42 cellular contexts compared by ENCODE assay signal in the genomic region with DNA sequence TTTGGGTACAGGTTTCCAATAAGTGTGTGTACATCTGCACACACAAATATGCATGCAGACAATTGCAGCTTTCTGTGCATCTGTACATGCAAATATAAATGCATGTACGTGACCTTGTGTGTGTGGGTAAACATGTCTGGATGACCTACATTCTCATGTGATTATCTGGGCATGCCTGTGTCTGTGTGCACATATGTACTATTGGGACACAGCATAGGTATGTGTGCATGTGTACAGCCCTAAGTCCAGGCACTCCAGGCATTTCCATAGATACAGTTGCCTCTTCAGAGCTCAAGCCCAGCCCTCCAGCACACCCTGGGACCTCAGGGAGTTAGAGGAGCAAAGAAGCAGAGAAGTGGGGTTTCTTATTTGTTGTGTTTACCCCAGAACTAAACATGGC. TPM values are rescaled to one million over a fixed set of nuclear protein-coding genes. Genes with fewer than 3 reads are reported as not detected.
"Had no signal": no experiment of that assay in that cellular context is flagged by ENCODE, and none has a peak within 500 bp of the region (broad histone marks: within the 10 kb centered on the region; RNA-seq: fewer than 3 reads in every experiment).

No MANE protein-coding gene starts in this region.

- H3K36me3 ChIP-seq: adrenal gland, ascending aorta, brain microvascular endothelial cell, breast epithelium, cardiac muscle cell had no signal

- H3K27ac Mint-ChIP-seq: activated naive CD4-positive, alpha-beta T cell treated with anti-CD3 and anti-CD28 coated beads for 36 hours; activated naive CD4-positive, alpha-beta T cell treated with anti-CD3 and anti-CD28 coated beads, Interleukin-2, amount 10 ng/mL, durations not matched to agents 7 days and 5 days; activated naive CD4-positive, alpha-beta T cell treated with anti-CD3 and anti-CD28 coated beads, Interleukin-2, amount 50 U/mL, for 24 hours; activated naive CD4-positive, alpha-beta T cell treated with anti-CD3 and anti-CD28 coated beads, Interleukin-2, amount 50 U/mL, for 72 hours; activated naive CD8-positive, alpha-beta T cell; activated naive CD8-positive, alpha-beta T cell treated with anti-CD3 and anti-CD28 coated beads for 36 hours; activated naive CD8-positive, alpha-beta T cell treated with anti-CD3 and anti-CD28 coated beads, Interleukin-2, amount 10 ng/mL, durations not matched to agents 7 days and 5 days; activated naive CD8-positive, alpha-beta T cell treated with anti-CD3 and anti-CD28 coated beads, Interleukin-2, amount 50 U/mL, for 24 hours; activated T-cell treated with anti-CD3 and anti-CD28 coated beads, Interleukin-2, amount 50 U/mL, for 24 hours; activated T-cell treated with anti-CD3 and anti-CD28 coated beads, Interleukin-2, amount 50 U/mL, for 72 hours; activated T-helper 1 cell treated with anti-CD3 and anti-CD28 coated beads, Interleukin-12 subunit alpha, Interleukin-12 subunit beta, Interleukin-2, Interleukin-4 antibody, amounts not matched to agents 30 ng/mL and 10 ng/mL and 1 ng/mL, durations not matched to agents 14 hours and 24 hours and 36 hours; activated T-helper 17 cell treated with anti-CD3 and anti-CD28 coated beads, Interleukin-2, amount 50 U/mL, for 72 hours; activated T-helper 2 cell treated with anti-CD3 and anti-CD28 coated beads, Interferon-gamma antibody, Interleukin-2, Interleukin-4, amounts not matched to agents 10 μg/mL and 5 μg/mL and 100 μg/mL, durations not matched to agents 14 hours and 24 hours and 36 hours; brain had no signal

- H3K9me3 ChIP-seq: adrenal gland, ascending aorta, breast epithelium had no signal

- H3K9me3 Mint-ChIP-seq: activated naive CD4-positive, alpha-beta T cell treated with anti-CD3 and anti-CD28 coated beads for 36 hours; activated naive CD4-positive, alpha-beta T cell treated with anti-CD3 and anti-CD28 coated beads, Interleukin-2, amount 10 ng/mL, durations not matched to agents 7 days and 5 days; activated naive CD4-positive, alpha-beta T cell treated with anti-CD3 and anti-CD28 coated beads, Interleukin-2, amount 50 U/mL, for 24 hours; activated naive CD8-positive, alpha-beta T cell treated with anti-CD3 and anti-CD28 coated beads for 36 hours; activated naive CD8-positive, alpha-beta T cell treated with anti-CD3 and anti-CD28 coated beads, Interleukin-2, amount 10 ng/mL, durations not matched to agents 7 days and 5 days; activated naive CD8-positive, alpha-beta T cell treated with anti-CD3 and anti-CD28 coated beads, Interleukin-2, amount 50 U/mL, for 24 hours; activated T-cell treated with anti-CD3 and anti-CD28 coated beads, Interleukin-2, amount 50 U/mL, for 24 hours; activated T-cell treated with anti-CD3 and anti-CD28 coated beads, Interleukin-2, amount 50 U/mL, for 4 hours; activated T-helper 1 cell treated with anti-CD3 and anti-CD28 coated beads, Interleukin-12 subunit alpha, Interleukin-12 subunit beta, Interleukin-2, Interleukin-4 antibody, amounts not matched to agents 30 ng/mL and 10 ng/mL and 1 ng/mL, durations not matched to agents 14 hours and 24 hours and 36 hours; activated T-helper 17 cell treated with anti-CD3 and anti-CD28 coated beads, Interleukin-2, amount 50 U/mL, for 72 hours; activated T-helper 2 cell treated with anti-CD3 and anti-CD28 coated beads, Interferon-gamma antibody, Interleukin-2, Interleukin-4, amounts not matched to agents 10 μg/mL and 5 μg/mL and 100 μg/mL, durations not matched to agents 14 hours and 24 hours and 36 hours; brain had no signal

- H3K4me3 ChIP-seq: adrenal gland, ascending aorta, breast epithelium, cardiac muscle cell had no signal

- H3K4me1 Mint-ChIP-seq: activated naive CD4-positive, alpha-beta T cell treated with anti-CD3 and anti-CD28 coated beads, Interleukin-2, amount 10 ng/mL, durations not matched to agents 7 days and 5 days; activated naive CD4-positive, alpha-beta T cell treated with anti-CD3 and anti-CD28 coated beads, Interleukin-2, amount 50 U/mL, for 24 hours; activated naive CD8-positive, alpha-beta T cell treated with anti-CD3 and anti-CD28 coated beads for 36 hours; activated naive CD8-positive, alpha-beta T cell treated with anti-CD3 and anti-CD28 coated beads, Interleukin-2, amount 10 ng/mL, durations not matched to agents 7 days and 5 days; activated naive CD8-positive, alpha-beta T cell treated with anti-CD3 and anti-CD28 coated beads, Interleukin-2, amount 50 U/mL, for 24 hours; activated T-helper 17 cell treated with anti-CD3 and anti-CD28 coated beads, Interleukin-2, amount 50 U/mL, for 72 hours; brain; central memory CD8-positive, alpha-beta T cell had no signal

- H3K27me3 ChIP-seq: adrenal gland, ascending aorta, brain microvascular endothelial cell, breast epithelium, cardiac muscle cell had no signal

- H3K27ac ChIP-seq: adrenal gland, ascending aorta, brain microvascular endothelial cell, breast epithelium, cardiac muscle cell had no signal

- H3K4me3 Mint-ChIP-seq: activated naive CD4-positive, alpha-beta T cell treated with anti-CD3 and anti-CD28 coated beads for 36 hours; activated naive CD4-positive, alpha-beta T cell treated with anti-CD3 and anti-CD28 coated beads, Interleukin-2, amount 10 ng/mL, durations not matched to agents 7 days and 5 days; activated naive CD4-positive, alpha-beta T cell treated with anti-CD3 and anti-CD28 coated beads, Interleukin-2, amount 50 U/mL, for 24 hours; activated naive CD8-positive, alpha-beta T cell; activated naive CD8-positive, alpha-beta T cell treated with anti-CD3 and anti-CD28 coated beads for 36 hours; activated naive CD8-positive, alpha-beta T cell treated with anti-CD3 and anti-CD28 coated beads, Interleukin-2, amount 10 ng/mL, durations not matched to agents 7 days and 5 days; activated naive CD8-positive, alpha-beta T cell treated with anti-CD3 and anti-CD28 coated beads, Interleukin-2, amount 50 U/mL, for 24 hours; activated T-cell treated with anti-CD3 and anti-CD28 coated beads, Interleukin-2, amount 50 U/mL, for 24 hours; activated T-cell treated with anti-CD3 and anti-CD28 coated beads, Interleukin-2, amount 50 U/mL, for 4 hours; activated T-cell treated with anti-CD3 and anti-CD28 coated beads, Interleukin-2, amount 50 U/mL, for 72 hours; activated T-helper 1 cell treated with anti-CD3 and anti-CD28 coated beads, Interleukin-12 subunit alpha, Interleukin-12 subunit beta, Interleukin-2, Interleukin-4 antibody, amounts not matched to agents 30 ng/mL and 10 ng/mL and 1 ng/mL, durations not matched to agents 14 hours and 24 hours and 36 hours; activated T-helper 17 cell treated with anti-CD3 and anti-CD28 coated beads, Interleukin-2, amount 50 U/mL, for 72 hours; brain; central memory CD8-positive, alpha-beta T cell had no signal

- FAIRE-seq: astrocyte, bronchial epithelial cell had no signal

- ATAC-seq: activated naive CD4-positive, alpha-beta T cell treated with anti-CD3 and anti-CD28 coated beads, Interleukin-2, amount 50 U/mL, for 72 hours; activated naive CD8-positive, alpha-beta T cell treated with anti-CD3 and anti-CD28 coated beads, Interleukin-2, amount 50 U/mL, for 24 hours; activated T-cell treated with anti-CD3 and anti-CD28 coated beads, Interleukin-2, amount 50 U/mL, for 4 hours; activated T-cell treated with anti-CD3 and anti-CD28 coated beads, Interleukin-2, amount 50 U/mL, for 72 hours; activated T-helper 17 cell treated with anti-CD3 and anti-CD28 coated beads, Interleukin-2, amount 50 U/mL, for 72 hours had no signal

- DNase-seq: activated effector memory CD4-positive, alpha-beta T cell treated with anti-CD3 and anti-CD28 coated beads, Interleukin-2, amount 50 U/mL, for 16 hours; activated effector memory CD4-positive, alpha-beta T cell treated with Interleukin-2 at 50 U/mL for 16 hours; activated gamma-delta T cell; activated gamma-delta T cell treated with Interleukin-2 at 50 U/mL for 16 hours; activated naive CD4-positive, alpha-beta T cell; activated naive CD4-positive, alpha-beta T cell treated with anti-CD3 and anti-CD28 coated beads for 36 hours; activated naive CD4-positive, alpha-beta T cell treated with anti-CD3 and anti-CD28 coated beads, Interleukin-2, amount 10 ng/mL, durations not matched to agents 7 days and 5 days; activated naive CD4-positive, alpha-beta T cell treated with anti-CD3 and anti-CD28 coated beads, Interleukin-2, amount 50 U/mL, for 16 hours; activated naive CD4-positive, alpha-beta T cell treated with Interleukin-2 at 50 U/mL for 16 hours; activated naive CD8-positive, alpha-beta T cell treated with anti-CD3 and anti-CD28 coated beads for 36 hours; activated naive CD8-positive, alpha-beta T cell treated with anti-CD3 and anti-CD28 coated beads, Interleukin-2, amount 10 ng/mL, durations not matched to agents 7 days and 5 days; activated naive CD8-positive, alpha-beta T cell treated with anti-CD3 and anti-CD28 coated beads, Interleukin-2, amount 50 U/mL, for 24 hours; activated T-cell treated with anti-CD3 and anti-CD28 coated beads for 4 hours; activated T-cell treated with anti-CD3 and anti-CD28 coated beads, Interleukin-2, amount 50 U/mL, for 1 hour; activated T-cell treated with anti-CD3 and anti-CD28 coated beads, Interleukin-2, amount 50 U/mL, for 24 hours; activated T-cell treated with anti-CD3 and anti-CD28 coated beads, Interleukin-2, amount 50 U/mL, for 4 hours; activated T-cell treated with anti-CD3 and anti-CD28 coated beads, Interleukin-2, amount 50 U/mL, for 48 hours; activated T-cell treated with anti-CD3 and anti-CD28 coated beads, Interleukin-2, amount 50 U/mL, for 72 hours; adrenal gland; amniotic stem cell; amygdala; anterior cingulate cortex; aorta; brain microvascular endothelial cell; caudate nucleus; central memory CD4-positive, alpha-beta T cell; cerebellar nuclear complex had no signal

- H3K27me3 Mint-ChIP-seq: activated naive CD4-positive, alpha-beta T cell treated with anti-CD3 and anti-CD28 coated beads, Interleukin-2, amount 10 ng/mL, durations not matched to agents 7 days and 5 days; activated naive CD8-positive, alpha-beta T cell treated with anti-CD3 and anti-CD28 coated beads for 36 hours; activated naive CD8-positive, alpha-beta T cell treated with anti-CD3 and anti-CD28 coated beads, Interleukin-2, amount 10 ng/mL, durations not matched to agents 7 days and 5 days had no signal

- H3K36me3 Mint-ChIP-seq: activated naive CD4-positive, alpha-beta T cell treated with anti-CD3 and anti-CD28 coated beads, Interleukin-2, amount 10 ng/mL, durations not matched to agents 7 days and 5 days; activated naive CD4-positive, alpha-beta T cell treated with anti-CD3 and anti-CD28 coated beads, Interleukin-2, amount 50 U/mL, for 24 hours; activated naive CD4-positive, alpha-beta T cell treated with anti-CD3 and anti-CD28 coated beads, Interleukin-2, amount 50 U/mL, for 72 hours; activated naive CD8-positive, alpha-beta T cell; activated naive CD8-positive, alpha-beta T cell treated with anti-CD3 and anti-CD28 coated beads for 36 hours; activated naive CD8-positive, alpha-beta T cell treated with anti-CD3 and anti-CD28 coated beads, Interleukin-2, amount 10 ng/mL, durations not matched to agents 7 days and 5 days; brain had no signal

- H3K4me1 ChIP-seq: adrenal gland, ascending aorta, breast epithelium had no signal

RNA-seq across cellular contexts. Expression of a gene that starts 7.1 kb away (rescaled TPM):
- total RNA-seq: activated naive CD4-positive, alpha-beta T cell treated with anti-CD3 and anti-CD28 coated beads for 36 hours; activated naive CD4-positive, alpha-beta T cell treated with anti-CD3 and anti-CD28 coated beads, Interleukin-2, amount 50 U/mL, for 72 hours; activated naive CD8-positive, alpha-beta T cell treated with anti-CD3 and anti-CD28 coated beads for 36 hours; activated naive CD8-positive, alpha-beta T cell treated with anti-CD3 and anti-CD28 coated beads, Interleukin-2, amount 10 ng/mL, durations not matched to agents 7 days and 5 days; activated T-cell treated with anti-CD3 and anti-CD28 coated beads, Interleukin-2, amount 50 U/mL, for 72 hours; activated T-helper 1 cell treated with anti-CD3 and anti-CD28 coated beads, Interleukin-12 subunit alpha, Interleukin-12 subunit beta, Interleukin-2, Interleukin-4 antibody, amounts not matched to agents 30 ng/mL and 10 ng/mL and 1 ng/mL, durations not matched to agents 14 hours and 24 hours and 36 hours; activated T-helper 17 cell treated with anti-CD3 and anti-CD28 coated beads, Interleukin-2, amount 50 U/mL, for 72 hours; activated T-helper 2 cell treated with anti-CD3 and anti-CD28 coated beads, Interferon-gamma antibody, Interleukin-2, Interleukin-4, amounts not matched to agents 10 μg/mL and 5 μg/mL and 100 μg/mL, durations not matched to agents 14 hours and 24 hours and 36 hours; astrocyte; bronchial epithelial cell; cardiac muscle cell; cardiac septum; cerebellum had no signal
- polyA plus RNA-seq: cardiac muscle cell had no signal

RNA-seq across cellular contexts. Expression of a gene that starts 18.1 kb away (rescaled TPM):
- total RNA-seq: activated naive CD4-positive, alpha-beta T cell treated with anti-CD3 and anti-CD28 coated beads for 36 hours; activated naive CD4-positive, alpha-beta T cell treated with anti-CD3 and anti-CD28 coated beads, Interleukin-2, amount 50 U/mL, for 72 hours; activated naive CD8-positive, alpha-beta T cell treated with anti-CD3 and anti-CD28 coated beads for 36 hours; activated naive CD8-positive, alpha-beta T cell treated with anti-CD3 and anti-CD28 coated beads, Interleukin-2, amount 10 ng/mL, durations not matched to agents 7 days and 5 days; activated T-cell treated with anti-CD3 and anti-CD28 coated beads, Interleukin-2, amount 50 U/mL, for 4 hours; activated T-cell treated with anti-CD3 and anti-CD28 coated beads, Interleukin-2, amount 50 U/mL, for 72 hours; activated T-helper 1 cell treated with anti-CD3 and anti-CD28 coated beads, Interleukin-12 subunit alpha, Interleukin-12 subunit beta, Interleukin-2, Interleukin-4 antibody, amounts not matched to agents 30 ng/mL and 10 ng/mL and 1 ng/mL, durations not matched to agents 14 hours and 24 hours and 36 hours; activated T-helper 17 cell treated with anti-CD3 and anti-CD28 coated beads, Interleukin-2, amount 50 U/mL, for 72 hours; activated T-helper 2 cell treated with anti-CD3 and anti-CD28 coated beads, Interferon-gamma antibody, Interleukin-2, Interleukin-4, amounts not matched to agents 10 μg/mL and 5 μg/mL and 100 μg/mL, durations not matched to agents 14 hours and 24 hours and 36 hours; adrenal gland; aorta; ascending aorta; astrocyte; breast epithelium; bronchial epithelial cell; cardiac muscle cell; cardiac septum; cerebellum had no signal
- polyA plus RNA-seq: adrenal gland, aorta, cardiac muscle cell had no signal
